8 cellular contexts compared by ENCODE assay signal in the genomic region with DNA sequence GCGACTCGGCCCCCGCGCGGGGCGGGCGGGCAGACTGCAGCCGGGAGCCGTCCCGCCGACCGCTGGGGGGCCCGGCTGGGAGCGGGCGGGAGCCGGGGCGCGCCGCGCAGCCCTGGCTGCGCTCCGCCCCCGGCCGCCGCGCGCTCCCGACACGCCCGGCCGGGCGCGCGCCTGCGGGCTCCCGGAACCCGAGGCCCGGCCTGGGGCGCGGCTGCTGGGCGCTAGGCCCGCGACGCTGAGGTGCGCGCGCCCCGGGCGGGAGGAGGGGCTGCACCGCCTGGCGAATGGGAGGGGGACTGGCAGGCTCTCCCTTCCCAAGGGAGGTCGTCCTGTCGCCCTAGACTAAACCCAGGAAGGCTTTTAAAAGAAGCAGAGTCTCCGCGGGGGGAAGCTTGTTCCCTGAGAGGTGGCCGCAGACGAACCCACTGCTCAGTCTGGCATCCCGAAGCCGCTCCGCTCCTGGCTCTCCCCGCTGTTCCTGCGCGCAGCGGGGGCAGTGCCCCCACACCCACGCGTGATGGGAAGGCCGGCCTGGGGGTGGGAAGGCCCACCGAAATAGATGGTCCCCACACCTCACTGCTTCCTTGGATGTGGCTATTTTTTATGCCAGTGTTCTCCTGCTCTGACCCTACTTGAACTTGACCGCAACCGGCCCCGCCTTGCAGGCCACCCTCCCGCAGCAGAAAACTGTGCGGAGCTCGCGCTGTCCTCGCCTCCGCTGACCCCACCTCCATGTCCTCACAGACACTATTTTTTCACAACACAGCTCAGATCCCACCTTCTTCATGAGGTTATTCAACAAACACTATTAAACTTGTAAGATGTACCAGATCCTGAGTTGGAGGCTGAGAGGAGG. TPM values are rescaled to one million over a fixed set of nuclear protein-coding genes. Genes with fewer than 3 reads are reported as not detected.
DNase-seq lines count a peak whose midpoint lies in the region; ATAC-seq and TF ChIP-seq lines count a peak whose summit lies in the region.

A gene with protein sequence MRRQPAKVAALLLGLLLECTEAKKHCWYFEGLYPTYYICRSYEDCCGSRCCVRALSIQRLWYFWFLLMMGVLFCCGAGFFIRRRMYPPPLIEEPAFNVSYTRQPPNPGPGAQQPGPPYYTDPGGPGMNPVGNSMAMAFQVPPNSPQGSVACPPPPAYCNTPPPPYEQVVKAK (minus strand): TSS at position 125 of the 856 bp plus-strand sequence. CDS start 178 bp downstream, outside the sequence.

- TF ChIP-seq CTCF in endothelial cell (IDR thresholded peaks at IDR 0.05; ENCODE audit: unreplicated experiment), result no peak

- peak within 1 kb of the TSS; percentile 66 for H2BK120ac ChIP-seq in mesendoderm (ENCODE audit: low read depth, low read length)

- H3K23ac ChIP-seq in mesendoderm (ENCODE audit: low read length), result peak within 1 kb of the TSS; percentile 67

- H3K9ac ChIP-seq in mesendoderm (ENCODE audit: low read length), result peak within 1 kb of the TSS; percentile 85

- peaks cover 12% of the 10 kb centered on the region for H3K4me1 ChIP-seq in mesendoderm (ENCODE audit: control insufficient read depth, low read depth, low read length)

- no peak within 1 kb of the TSS for H4K5ac ChIP-seq in mesendoderm (ENCODE audit: low read length)

- peak within 1 kb of the TSS; percentile 95 for H3K4me3 Mint-ChIP-seq in endothelial cell (ENCODE audit: unreplicated experiment)

- H3K79me1 ChIP-seq in mesendoderm (ENCODE audit: low read length), result peaks cover 2% of the 10 kb centered on the region

- peak within 1 kb of the TSS; percentile 97 for H3K56ac ChIP-seq in mesendoderm (ENCODE audit: low read length)

- H3K27me3 Mint-ChIP-seq in endothelial cell (ENCODE audit: unreplicated experiment), result peaks cover 8% of the 10 kb centered on the region

- H3K9me3 Mint-ChIP-seq in endothelial cell (ENCODE audit: unreplicated experiment), result no peaks in the 10 kb centered on the region

- H3K36me3 Mint-ChIP-seq in endothelial cell (ENCODE audit: low read depth, unreplicated experiment), result peaks cover 4% of the 10 kb centered on the region

- no peak within 1 kb of the TSS for H2AK5ac ChIP-seq in mesendoderm (ENCODE audit: low read length)

- no peaks in the 10 kb centered on the region for H3K36me3 ChIP-seq in mesendoderm (ENCODE audit: control insufficient read depth, insufficient read depth, low read length)

- H3K4ac ChIP-seq in mesendoderm (ENCODE audit: low read depth, low read length), result peak within 1 kb of the TSS; percentile 64

- H3K27me3 ChIP-seq in mesendoderm (ENCODE audit: insufficient read depth, low read length, poor library complexity), result no peaks in the 10 kb centered on the region

- H4K8ac ChIP-seq in mesendoderm (ENCODE audit: low read depth, low read length), result no peak within 1 kb of the TSS

- peak within 1 kb of the TSS; percentile 94 for H3K4me2 ChIP-seq in mesendoderm (ENCODE audit: low read length)

- H2BK5ac ChIP-seq in mesendoderm (ENCODE audit: low read length), result peak within 1 kb of the TSS; percentile 86

- peak in 11 of 14 donors; percentile 35 to 84 (median 59) for DNase-seq in C1 segment of cervical spinal cord (lab: John Stamatoyannopoulos, UW)
- DNase-seq in NCI-H82 treated with DMSO at 0.1 percent for 48 hours (lab: John Stamatoyannopoulos, UW; ENCODE audit: unreplicated experiment), result peak; percentile 39
- peak; percentile 45 for DNase-seq in activated T-cell treated with anti-CD3 and anti-CD28 coated beads for 1 hour (ENCODE audit: low read depth)
- DNase-seq in endothelial cell (ENCODE audit: low spot score), result peak; percentile 66
- peak; percentile 84 for DNase-seq in mesendoderm
- DNase-seq in stimulated activated CD8-positive, alpha-beta memory T cell treated with anti-CD3 and anti-CD28 coated beads, Interleukin-4, amount 100 ng/mL, for 1 hour (ENCODE audit: low read depth in 2 of 2, low spot score in 1 of 2), result peak; percentile 20 to 29

- H3K4me1 Mint-ChIP-seq in endothelial cell (ENCODE audit: unreplicated experiment), result peaks cover 52% of the 10 kb centered on the region

- peak within 1 kb of the TSS; percentile 97 for H3K18ac ChIP-seq in mesendoderm (ENCODE audit: low read length)

- H3K27ac ChIP-seq in mesendoderm (ENCODE audit: low read depth, low read length), result peak within 1 kb of the TSS; percentile 89

- H3K79me2 ChIP-seq in mesendoderm (ENCODE audit: control insufficient read depth, insufficient read depth, low read length), result peaks cover 22% of the 10 kb centered on the region

- no peak within 1 kb of the TSS for H2BK15ac ChIP-seq in mesendoderm (replicated peaks; ENCODE audit: low read depth)

- ATAC-seq in GM19324 (IDR thresholded peaks at IDR 0.05; ENCODE audit: low FRiP score, unreplicated experiment), result peak; percentile 62
- peak; percentile 43 for ATAC-seq in HG03439 (IDR thresholded peaks at IDR 0.05; ENCODE audit: unreplicated experiment)

- no CpG with 5 or more reads among the region's 77 CpGs for WGBS in mesendoderm (ENCODE audit: extremely low coverage, insufficient coverage, low lambda C conversion rate)

- H3K27ac Mint-ChIP-seq in endothelial cell (ENCODE audit: unreplicated experiment), result peak within 1 kb of the TSS; percentile 92

- peak within 1 kb of the TSS; percentile 77 for H3K4me3 ChIP-seq in mesendoderm (ENCODE audit: low read length)

RNA-seq across cellular contexts. Expression of the gene that starts here (rescaled TPM):
- 54.2 TPM for total RNA-seq in endothelial cell (ENCODE audit: unreplicated experiment)
- 36.4 TPM for polyA plus RNA-seq in mesendoderm (2013, experiment 1 of 2)
- 36.7 TPM for polyA plus RNA-seq in mesendoderm (2013, experiment 2 of 2)

Comparison
In these comparisons a context has a peak if more than half of its experiments do, and no peak if none do; other contexts are left out.
1. Peak in every context shown above with its lines: DNase-seq, ATAC-seq, H3K4me3 ChIP-seq and H3K27ac ChIP-seq.
2. DNase-seq: peak in every context shown above with its lines; median percentile 84 in mesendoderm; 66 in endothelial cell; 59 in C1 segment of cervical spinal cord; 45 in activated T-cell treated with anti-CD3 and anti-CD28 coated beads for 1 hour; 39 in NCI-H82 treated with DMSO at 0.1 percent for 48 hours; 24 in stimulated activated CD8-positive, alpha-beta memory T cell treated with anti-CD3 and anti-CD28 coated beads, Interleukin-4, amount 100 ng/mL, for 1 hour.